ENCODE assay signal across 22 cellular contexts in genomic region chr11:10803676-10804075, GRCh38. TPM values are rescaled to one million over a fixed set of nuclear protein-coding genes. Genes with fewer than 3 reads are reported as not detected.
A peak's percentile ranks its signal among the peaks of the same experiment; 100 is the strongest.
DNase-seq lines count a peak whose midpoint lies in the region; ATAC-seq and TF ChIP-seq lines count a peak whose summit lies in the region.
"Had no signal": no experiment of that assay in that cellular context is flagged by ENCODE, and none has a peak within 500 bp of the region (broad histone marks: within the 10 kb centered on the region; RNA-seq: fewer than 3 reads in every experiment).

No MANE protein-coding gene starts in this region.

- H4K20me1 ChIP-seq in Loucy (ENCODE audit: insufficient read depth, low read length, poor library complexity, severe bottlenecking) = peaks cover 92% of the 10 kb centered on the region

- TF ChIP-seq CTCF in activated CD8-positive, alpha-beta T cell treated with anti-CD3 and anti-CD28 coated beads for 36 hours (IDR thresholded peaks at IDR 0.05) = no peak
- TF ChIP-seq CTCF in Loucy (conservative IDR thresholded peaks at IDR 0.05; ENCODE audit: low read length) (no peak), endothelial cell (IDR thresholded peaks at IDR 0.05; ENCODE audit: unreplicated experiment) (no peak), suprapubic skin (IDR thresholded peaks at IDR 0.05) (no peak)

- peaks cover 96% of the 10 kb centered on the region for H3K36me3 Mint-ChIP-seq in activated CD8-positive, alpha-beta T cell treated with anti-CD3 and anti-CD28 coated beads for 36 hours (ENCODE audit: low read depth)
- H3K36me3 Mint-ChIP-seq in activated CD8-positive, alpha-beta T cell treated with anti-CD3 and anti-CD28 coated beads, Interleukin-2, amount 10 ng/mL, durations not matched to agents 7 days and 5 days (ENCODE audit: low read depth) = peaks cover 94% of the 10 kb centered on the region
- H3K36me3 Mint-ChIP-seq in endothelial cell (ENCODE audit: low read depth, unreplicated experiment) = peaks cover 74% of the 10 kb centered on the region

- H3K27me3 ChIP-seq in Loucy (ENCODE audit: insufficient read depth, low read length, poor library complexity, severe bottlenecking) (peaks cover 8% of the 10 kb centered on the region), rectal smooth muscle tissue (ENCODE audit: control insufficient read depth, insufficient read depth, low read length) (no peaks in the 10 kb centered on the region), suprapubic skin (no peaks in the 10 kb centered on the region)
- H3K27me3 ChIP-seq: dorsolateral prefrontal cortex, esophagus squamous epithelium, heart left ventricle, upper lobe of left lung had no signal

- H3K4me2 ChIP-seq in Loucy (ENCODE audit: low read depth, low read length, poor library complexity, severe bottlenecking) = peak overlapping the region; percentile 98

- peak overlapping the region; percentile 3 for H3K27ac ChIP-seq in rectal smooth muscle tissue (ENCODE audit: low read depth, low read length)
- no peak overlapping the region for H3K27ac ChIP-seq in suprapubic skin
- H3K27ac ChIP-seq: esophagus squamous epithelium, HL-60, upper lobe of left lung, VCaP had no signal

- H3K79me2 ChIP-seq in Loucy (ENCODE audit: insufficient read depth, low read length) = peaks cover 99% of the 10 kb centered on the region

- peak overlapping the region; percentile 60 for H3K27ac Mint-ChIP-seq in activated CD8-positive, alpha-beta T cell treated with anti-CD3 and anti-CD28 coated beads for 36 hours
- H3K27ac Mint-ChIP-seq in activated CD8-positive, alpha-beta T cell treated with anti-CD3 and anti-CD28 coated beads, Interleukin-2, amount 10 ng/mL, durations not matched to agents 7 days and 5 days = no peak overlapping the region
- no peak overlapping the region for H3K27ac Mint-ChIP-seq in endothelial cell (ENCODE audit: unreplicated experiment)

- WGBS in suprapubic skin = 64% methylated on average over 6 of the region's 6 CpGs

- H3K4me1 Mint-ChIP-seq in activated CD8-positive, alpha-beta T cell treated with anti-CD3 and anti-CD28 coated beads for 36 hours (ENCODE audit: low read depth) = peaks cover 75% of the 10 kb centered on the region
- peaks cover 78% of the 10 kb centered on the region for H3K4me1 Mint-ChIP-seq in activated CD8-positive, alpha-beta T cell treated with anti-CD3 and anti-CD28 coated beads, Interleukin-2, amount 10 ng/mL, durations not matched to agents 7 days and 5 days (ENCODE audit: low read depth)
- peaks cover 48% of the 10 kb centered on the region for H3K4me1 Mint-ChIP-seq in endothelial cell (ENCODE audit: unreplicated experiment)

- CTCF ChIA-PET in activated CD8-positive, alpha-beta T cell treated with anti-CD3 and anti-CD28 coated beads for 36 hours (lab: Charles Lee) = interaction anchor here (0.5 to 7.8 kb wide), 8 partner anchors 13 to 1047 kb away, joined by 3 to 73 read pairs (median 4); no protein-coding TSS in a partner anchor
- CTCF ChIA-PET in activated CD8-positive, alpha-beta T cell treated with anti-CD3 and anti-CD28 coated beads, Interleukin-2, amount 10 ng/mL, durations not matched to agents 7 days and 5 days (lab: Charles Lee) = interaction anchor here (0.6 to 4.8 kb wide), 7 partner anchors 11 to 224 kb away, joined by 3 to 50 read pairs (median 4); no protein-coding TSS in a partner anchor

- ATAC-seq in activated CD8-positive, alpha-beta T cell treated with anti-CD3 and anti-CD28 coated beads for 36 hours = no peak
- ATAC-seq in activated CD8-positive, alpha-beta T cell treated with anti-CD3 and anti-CD28 coated beads, Interleukin-2, amount 10 ng/mL, durations not matched to agents 7 days and 5 days = no peak
- no peak for ATAC-seq in HG02884 (IDR thresholded peaks at IDR 0.05; ENCODE audit: unreplicated experiment)
- ATAC-seq: heart left ventricle had no signal

- H3K27me3 Mint-ChIP-seq in activated CD8-positive, alpha-beta T cell treated with anti-CD3 and anti-CD28 coated beads for 36 hours = no peaks in the 10 kb centered on the region
- H3K27me3 Mint-ChIP-seq in activated CD8-positive, alpha-beta T cell treated with anti-CD3 and anti-CD28 coated beads, Interleukin-2, amount 10 ng/mL, durations not matched to agents 7 days and 5 days (ENCODE audit: low read depth) = no peaks in the 10 kb centered on the region
- H3K27me3 Mint-ChIP-seq in endothelial cell (ENCODE audit: unreplicated experiment) = peaks cover 3% of the 10 kb centered on the region

- DNase-seq in activated CD8-positive, alpha-beta T cell treated with anti-CD3 and anti-CD28 coated beads for 36 hours = no peak
- DNase-seq in activated CD8-positive, alpha-beta T cell treated with anti-CD3 and anti-CD28 coated beads, Interleukin-2, amount 10 ng/mL, durations not matched to agents 7 days and 5 days = no peak
- DNase-seq in endothelial cell (ENCODE audit: low spot score) (no peak), suprapubic skin (ENCODE audit: low spot score in 2 of 2) (no peak)
- DNase-seq in activated T-cell treated with anti-CD3 and anti-CD28 coated beads, Interleukin-2, amount 50 U/mL, for 48 hours = no peak
- DNase-seq: ACHN; activated naive CD4-positive, alpha-beta T cell treated with anti-CD3 and anti-CD28 coated beads, Interleukin-2, amount 10 ng/mL, durations not matched to agents 7 days and 5 days; dorsolateral prefrontal cortex; esophagus squamous epithelium; heart left ventricle; islet precursor cell; KBM-7; mesenchymal stem cell; NCI-H82; stimulated activated CD4-positive, alpha-beta T cell treated with anti-CD3 and anti-CD28 coated beads, Interleukin-4, amount 100 ng/mL, for 4 hours; SW 1271; upper lobe of left lung had no signal

- no peak overlapping the region for H3K4me3 Mint-ChIP-seq in activated CD8-positive, alpha-beta T cell treated with anti-CD3 and anti-CD28 coated beads for 36 hours
- no peak overlapping the region for H3K4me3 Mint-ChIP-seq in activated CD8-positive, alpha-beta T cell treated with anti-CD3 and anti-CD28 coated beads, Interleukin-2, amount 10 ng/mL, durations not matched to agents 7 days and 5 days
- H3K4me3 Mint-ChIP-seq in endothelial cell (ENCODE audit: unreplicated experiment) = peak overlapping the region; percentile 76
- H3K4me3 Mint-ChIP-seq: activated naive CD4-positive, alpha-beta T cell treated with anti-CD3 and anti-CD28 coated beads, Interleukin-2, amount 10 ng/mL, durations not matched to agents 7 days and 5 days had no signal

- POLR2A ChIA-PET in activated CD8-positive, alpha-beta T cell treated with anti-CD3 and anti-CD28 coated beads for 36 hours (lab: Charles Lee) = interaction anchor here (1.0 to 2.3 kb wide), 8 partner anchors 8 to 97 kb away, joined by 3 to 21 read pairs (median 4); partner anchors contain the start of genes CTR9 and ZBED5
- POLR2A ChIA-PET in activated CD8-positive, alpha-beta T cell treated with anti-CD3 and anti-CD28 coated beads, Interleukin-2, amount 10 ng/mL, durations not matched to agents 7 days and 5 days (lab: Charles Lee) = interaction anchor here (0.6 to 2.0 kb wide), 6 partner anchors 8 to 493 kb away, joined by 3 to 8 read pairs (median 6); partner anchors contain the start of gene ZBED5

- no peak for TF ChIP-seq EP300 in suprapubic skin (IDR thresholded peaks at IDR 0.05)

- H2AFZ ChIP-seq in Loucy (ENCODE audit: low read length) = no peak overlapping the region

- intact Hi-C loops in activated CD8-positive, alpha-beta T cell treated with anti-CD3 and anti-CD28 coated beads for 36 hours (cut with micrococcal nuclease) = no loop called here

- H3K36me3 ChIP-seq in Loucy (ENCODE audit: insufficient read depth, low read length) (peaks cover 87% of the 10 kb centered on the region), rectal smooth muscle tissue (ENCODE audit: control insufficient read depth, insufficient read depth, low read length) (peaks cover 68% of the 10 kb centered on the region), suprapubic skin (peaks cover 76% of the 10 kb centered on the region)

- H3K9ac ChIP-seq in Loucy (ENCODE audit: low read depth, low read length, poor library complexity, severe bottlenecking) (peak overlapping the region; percentile 100), rectal smooth muscle tissue (ENCODE audit: low read length) (no peak overlapping the region)

- TF ChIP-seq POLR2A in suprapubic skin (IDR thresholded peaks at IDR 0.05) = no peak

- no peaks in the 10 kb centered on the region for H3K9me2 ChIP-seq in Loucy (replicated peaks; ENCODE audit: low read depth, low read length)

- peaks cover 14% of the 10 kb centered on the region for H3F3A ChIP-seq in Loucy (ENCODE audit: low read depth)

- peak overlapping the region; percentile 82 for H3K4me3 ChIP-seq in Loucy (ENCODE audit: low read length, poor library complexity, severe bottlenecking)
- no peak overlapping the region for H3K4me3 ChIP-seq in rectal smooth muscle tissue (ENCODE audit: low read length)
- no peak overlapping the region for H3K4me3 ChIP-seq in suprapubic skin
- H3K4me3 ChIP-seq: dorsolateral prefrontal cortex, esophagus squamous epithelium, heart left ventricle, upper lobe of left lung had no signal

- H3K9me3 Mint-ChIP-seq in activated CD8-positive, alpha-beta T cell treated with anti-CD3 and anti-CD28 coated beads for 36 hours = no peaks in the 10 kb centered on the region
- no peaks in the 10 kb centered on the region for H3K9me3 Mint-ChIP-seq in activated CD8-positive, alpha-beta T cell treated with anti-CD3 and anti-CD28 coated beads, Interleukin-2, amount 10 ng/mL, durations not matched to agents 7 days and 5 days (ENCODE audit: insufficient read depth)
- no peaks in the 10 kb centered on the region for H3K9me3 Mint-ChIP-seq in endothelial cell (ENCODE audit: unreplicated experiment)
- H3K9me3 Mint-ChIP-seq: activated naive CD4-positive, alpha-beta T cell treated with anti-CD3 and anti-CD28 coated beads, Interleukin-2, amount 10 ng/mL, durations not matched to agents 7 days and 5 days had no signal

- H3K4me1 ChIP-seq in Loucy (ENCODE audit: insufficient read depth, low read length, poor library complexity, severe bottlenecking) (peaks cover 80% of the 10 kb centered on the region), rectal smooth muscle tissue (ENCODE audit: control insufficient read depth, insufficient read depth, low read length) (peaks cover 17% of the 10 kb centered on the region), suprapubic skin (peaks cover 45% of the 10 kb centered on the region)

- H3K9me3 ChIP-seq in Loucy (ENCODE audit: insufficient read depth, low read depth, low read length) = no peaks in the 10 kb centered on the region
- no peaks in the 10 kb centered on the region for H3K9me3 ChIP-seq in suprapubic skin
- H3K9me3 ChIP-seq: esophagus squamous epithelium, heart left ventricle, upper lobe of left lung had no signal

RNA-seq across cellular contexts. Expression of gene EIF4G2, which starts 5.0 kb away (rescaled TPM):
- 100 to 1,000 TPM; 757 to 842 TPM for total RNA-seq in activated CD8-positive, alpha-beta T cell treated with anti-CD3 and anti-CD28 coated beads for 36 hours
- total RNA-seq in activated CD8-positive, alpha-beta T cell treated with anti-CD3 and anti-CD28 coated beads, Interleukin-2, amount 10 ng/mL, durations not matched to agents 7 days and 5 days = 100 to 1,000 TPM; 667 to 682 TPM
- total RNA-seq in endothelial cell (ENCODE audit: unreplicated experiment) = 1,184 TPM
- total RNA-seq in suprapubic skin = 100 to 1,000 TPM; 439 to 593 (median 477) TPM

RNA-seq across cellular contexts. Expression of gene CTR9, which starts 52.6 kb away (rescaled TPM):
- total RNA-seq in activated CD8-positive, alpha-beta T cell treated with anti-CD3 and anti-CD28 coated beads for 36 hours = 10 to 100 TPM; 35.9 to 37.1 TPM
- 10 to 100 TPM; 43.4 to 44.0 TPM for total RNA-seq in activated CD8-positive, alpha-beta T cell treated with anti-CD3 and anti-CD28 coated beads, Interleukin-2, amount 10 ng/mL, durations not matched to agents 7 days and 5 days
- total RNA-seq in endothelial cell (ENCODE audit: unreplicated experiment) (43.5 TPM), suprapubic skin (10 to 100 TPM; 28.6 to 34.1 (median 30.5) TPM)

RNA-seq across cellular contexts. Expression of gene ZBED5, which starts 54.2 kb away (rescaled TPM):
- 10 to 100 TPM; 35.7 to 36.7 TPM for total RNA-seq in activated CD8-positive, alpha-beta T cell treated with anti-CD3 and anti-CD28 coated beads for 36 hours
- 10 to 100 TPM; 33.7 to 35.6 TPM for total RNA-seq in activated CD8-positive, alpha-beta T cell treated with anti-CD3 and anti-CD28 coated beads, Interleukin-2, amount 10 ng/mL, durations not matched to agents 7 days and 5 days
- 55.0 TPM for total RNA-seq in endothelial cell (ENCODE audit: unreplicated experiment)
- total RNA-seq in suprapubic skin = 10 to 100 TPM; 26.6 to 63.2 (median 32.2) TPM
